In the genomic region with DNA sequence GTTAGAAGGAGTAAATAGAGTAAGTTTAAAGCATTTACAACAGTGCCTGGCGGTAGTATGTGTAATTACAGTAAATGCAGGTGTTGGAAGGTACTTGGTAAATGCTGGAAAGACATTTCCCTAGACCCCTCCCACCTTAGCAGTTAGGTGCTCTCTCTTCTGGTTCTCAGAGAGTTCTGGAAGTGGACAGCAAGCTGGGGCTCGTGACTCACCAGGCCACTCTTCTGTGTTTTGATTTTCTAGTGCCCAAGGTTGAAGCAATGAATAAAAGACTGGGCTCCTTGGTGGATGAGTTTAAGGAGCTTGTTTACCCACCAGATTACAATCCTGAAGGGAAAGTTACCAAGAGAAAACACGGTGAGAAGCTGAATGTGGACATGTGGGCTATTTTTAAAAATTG, we compare ENCODE assay signal across 13 cellular contexts. TPM values are rescaled to one million over a fixed set of nuclear protein-coding genes. Genes with fewer than 3 reads are reported as not detected.
"Had no signal": no experiment of that assay in that cellular context is flagged by ENCODE, and none has a peak within 500 bp of the region (broad histone marks: within the 10 kb centered on the region; RNA-seq: fewer than 3 reads in every experiment).

No MANE protein-coding gene starts in this region.

- H3K27ac Mint-ChIP-seq: endodermal cell had no signal

- H3K4me1 Mint-ChIP-seq: endodermal cell; neural crest cell; stimulated activated naive CD8-positive, alpha-beta T cell treated with anti-CD3 and anti-CD28 coated beads, Interleukin-15, amount 100 ng/mL, for 72 hours had no signal

- H3K27me3 Mint-ChIP-seq: activated CD8-positive, alpha-beta T cell treated with anti-CD3 and anti-CD28 coated beads for 36 hours; stimulated activated naive CD8-positive, alpha-beta T cell treated with anti-CD3 and anti-CD28 coated beads, Interleukin-15, amount 100 ng/mL, for 72 hours had no signal

- H3K4me3 Mint-ChIP-seq: activated CD8-positive, alpha-beta T cell treated with anti-CD3 and anti-CD28 coated beads for 36 hours; endodermal cell; neural crest cell; stimulated activated naive CD8-positive, alpha-beta T cell treated with anti-CD3 and anti-CD28 coated beads, Interleukin-15, amount 100 ng/mL, for 72 hours had no signal

- H3K4me3 ChIP-seq: thoracic aorta had no signal

- H3K9me3 ChIP-seq: thoracic aorta had no signal

- ATAC-seq: activated CD8-positive, alpha-beta T cell treated with anti-CD3 and anti-CD28 coated beads for 36 hours; left colon; stimulated activated naive CD8-positive, alpha-beta T cell treated with anti-CD3 and anti-CD28 coated beads, Interleukin-15, amount 100 ng/mL, for 72 hours had no signal

- H3K27ac ChIP-seq: thoracic aorta, VCaP had no signal

- DNase-seq: activated CD8-positive, alpha-beta memory T cell treated with anti-CD3 and anti-CD28 coated beads, Interleukin-2, amount 50 U/mL, for 4 hours; activated CD8-positive, alpha-beta T cell treated with anti-CD3 and anti-CD28 coated beads for 36 hours; dermis blood vessel endothelial cell; endodermal cell; left colon; mammary epithelial cell; stimulated activated CD4-positive, alpha-beta T cell treated with anti-CD3 and anti-CD28 coated beads, Interleukin-2, amount 100 ng/mL, for 48 hours; stimulated activated naive CD8-positive, alpha-beta T cell treated with anti-CD3 and anti-CD28 coated beads, Interleukin-15, amount 100 ng/mL, for 72 hours; T-helper 1 cell had no signal

- H3K9me3 Mint-ChIP-seq: activated CD8-positive, alpha-beta T cell treated with anti-CD3 and anti-CD28 coated beads for 36 hours; endodermal cell; neural crest cell; stimulated activated naive CD8-positive, alpha-beta T cell treated with anti-CD3 and anti-CD28 coated beads, Interleukin-15, amount 100 ng/mL, for 72 hours had no signal

RNA-seq across cellular contexts. Expression of gene MEI1, which starts 38.2 kb away (rescaled TPM):
- total RNA-seq: osteocyte had no signal
